In genomic region chr3:107523361-107524213, GRCh38 we compare ENCODE assay signal across 8 cellular contexts. TPM values are rescaled to one million over a fixed set of nuclear protein-coding genes. Genes with fewer than 3 reads are reported as not detected.
A peak's percentile ranks its signal among the peaks of the same experiment; 100 is the strongest.
DNase-seq lines count a peak whose midpoint lies in the region; ATAC-seq and TF ChIP-seq lines count a peak whose summit lies in the region.

No MANE protein-coding gene starts in this region.

- H3K4me3 ChIP-seq in effector memory CD4-positive, alpha-beta T cell (ENCODE audit: insufficient read depth, low read depth, low read length, poor library complexity, severe bottlenecking) = peak overlapping the region; percentile 98
- peak overlapping the region; percentile 81 for H3K4me3 ChIP-seq in lung

- WGBS in lung, 2 donors = 0 to 1% methylated on average over 33 to 54 of the region's 54 CpGs

- peaks cover 21% of the 10 kb centered on the region for H3K4me1 Mint-ChIP-seq in activated CD4-positive, alpha-beta memory T cell treated with anti-CD3 and anti-CD28 coated beads, Interleukin-2, amount 10 ng/mL, durations not matched to agents 7 days and 5 days

- no peaks in the 10 kb centered on the region for H3K36me3 ChIP-seq in effector memory CD4-positive, alpha-beta T cell (ENCODE audit: control insufficient read depth, insufficient read depth, low read length)
- no peaks in the 10 kb centered on the region for H3K36me3 ChIP-seq in lung (ENCODE audit: control insufficient read depth in 2 of 2, insufficient read depth in 2 of 2, low read length in 2 of 2)

- TF ChIP-seq POLR2A in GM18505 (IDR thresholded peaks at IDR 0.05; ENCODE audit: borderline replicate concordance, extremely low read depth, insufficient read depth, insufficient read length) = peak; percentile 35

- H3K27me3 Mint-ChIP-seq in activated CD4-positive, alpha-beta memory T cell treated with anti-CD3 and anti-CD28 coated beads, Interleukin-2, amount 10 ng/mL, durations not matched to agents 7 days and 5 days = no peaks in the 10 kb centered on the region

- POLR2A ChIA-PET in activated CD4-positive, alpha-beta memory T cell treated with anti-CD3 and anti-CD28 coated beads, Interleukin-2, amount 10 ng/mL, durations not matched to agents 7 days and 5 days (lab: Charles Lee) = interaction anchor here (0.6 to 2.1 kb wide), 9 partner anchors 8 to 699 kb away, joined by 3 to 18 read pairs (median 4); partner anchors contain the start of gene IFT57

- H3K36me3 Mint-ChIP-seq in activated CD4-positive, alpha-beta memory T cell treated with anti-CD3 and anti-CD28 coated beads, Interleukin-2, amount 10 ng/mL, durations not matched to agents 7 days and 5 days (ENCODE audit: low read depth) = peaks cover 18% of the 10 kb centered on the region

- peak overlapping the region; percentile 97 for H3K4me3 Mint-ChIP-seq in activated CD4-positive, alpha-beta memory T cell treated with anti-CD3 and anti-CD28 coated beads, Interleukin-2, amount 10 ng/mL, durations not matched to agents 7 days and 5 days

- DNase-seq in A172 (ENCODE audit: low spot score) = peak; percentile 29
- DNase-seq in NCI-H226 = peak; percentile 17
- DNase-seq in activated CD4-positive, alpha-beta memory T cell treated with anti-CD3 and anti-CD28 coated beads, Interleukin-2, amount 10 ng/mL, durations not matched to agents 7 days and 5 days = peak; percentile 52
- DNase-seq in effector memory CD4-positive, alpha-beta T cell = peak; percentile 19 to 39 (median 37)
- peak; percentile 55 for DNase-seq in lung (ENCODE audit: low spot score)
- DNase-seq in stimulated activated CD8-positive, alpha-beta memory T cell treated with anti-CD3 and anti-CD28 coated beads, Interleukin-12 subunit alpha, Interleukin-12 subunit beta, amount 100 ng/mL, for 4 hours (ENCODE audit: low read depth) = peak; percentile 38

- no peak for TF ChIP-seq CTCF in lung (IDR thresholded peaks at IDR 0.05; ENCODE audit: control extremely low read depth, extremely low read depth)

- CTCF ChIA-PET in activated CD4-positive, alpha-beta memory T cell treated with anti-CD3 and anti-CD28 coated beads, Interleukin-2, amount 10 ng/mL, durations not matched to agents 7 days and 5 days (lab: Charles Lee) = interaction anchor here (1.0 kb wide), 1 partner anchor 93 kb away, joined by 8 read pairs; no protein-coding TSS in a partner anchor

- H3K27ac Mint-ChIP-seq in activated CD4-positive, alpha-beta memory T cell treated with anti-CD3 and anti-CD28 coated beads, Interleukin-2, amount 10 ng/mL, durations not matched to agents 7 days and 5 days = peak overlapping the region; percentile 97

- H3K9me3 Mint-ChIP-seq in activated CD4-positive, alpha-beta memory T cell treated with anti-CD3 and anti-CD28 coated beads, Interleukin-2, amount 10 ng/mL, durations not matched to agents 7 days and 5 days = no peaks in the 10 kb centered on the region

- no peaks in the 10 kb centered on the region for H3K4me1 ChIP-seq in effector memory CD4-positive, alpha-beta T cell (ENCODE audit: control insufficient read depth, insufficient read depth, low read length, poor library complexity, severe bottlenecking)
- H3K4me1 ChIP-seq in lung (ENCODE audit: control insufficient read depth in 2 of 2, insufficient read depth in 2 of 2, low read length in 2 of 2) = peaks cover 0 to 4% of the 10 kb centered on the region in 2 donors

- ATAC-seq in GM18505 (IDR thresholded peaks at IDR 0.05; ENCODE audit: unreplicated experiment) = peak; percentile 34
- ATAC-seq in HG02970 (IDR thresholded peaks at IDR 0.05; ENCODE audit: low FRiP score, unreplicated experiment) = peak; percentile 31
- peak; percentile 58 for ATAC-seq in lung (ENCODE audit: insufficient read depth, low FRiP score)

- no peaks in the 10 kb centered on the region for H3K27me3 ChIP-seq in effector memory CD4-positive, alpha-beta T cell (replicated peaks; ENCODE audit: control insufficient read depth, insufficient read depth, low read length, poor library complexity, severe bottlenecking)
- no peaks in the 10 kb centered on the region for H3K27me3 ChIP-seq in lung (ENCODE audit: control insufficient read depth, insufficient read depth)

- H3K27ac ChIP-seq in effector memory CD4-positive, alpha-beta T cell (ENCODE audit: insufficient read depth, low read length, poor library complexity, severe bottlenecking) = peak overlapping the region; percentile 83
- peak overlapping the region; percentile 90 to 92 for H3K27ac ChIP-seq in lung (ENCODE audit: low read depth in 1 of 2, low read length in 1 of 2)

- H3K9me3 ChIP-seq in effector memory CD4-positive, alpha-beta T cell (ENCODE audit: control insufficient read depth, low read length) = no peaks in the 10 kb centered on the region
- H3K9me3 ChIP-seq in lung (ENCODE audit: control insufficient read depth in 2 of 2, insufficient read depth in 1 of 2, low read length in 1 of 2) = no peaks in the 10 kb centered on the region

RNA-seq across cellular contexts. Expression of gene BBX, which starts 0.8 kb away (rescaled TPM):
- 33.8 and 63.2 TPM in 2 replicates for total RNA-seq in A172 (2014; rRNA removed; shearing (Covaris generic))
- total RNA-seq in activated CD4-positive, alpha-beta memory T cell treated with anti-CD3 and anti-CD28 coated beads, Interleukin-2, amount 10 ng/mL, durations not matched to agents 7 days and 5 days = 10 to 100 TPM; 38.9 to 42.4 TPM
- 10 to 100 TPM; 40.1 to 93.3 TPM for total RNA-seq in lung
- polyA plus RNA-seq in lung = 10 to 100 TPM in 1 of 2 donors, 1 to 10 TPM in 1; 6.3 to 10.0 TPM

Comparison
In these comparisons a context has a peak if more than half of its experiments do, and no peak if none do; other contexts are left out.
1. Peak in every context shown above with its lines: DNase-seq, ATAC-seq, H3K4me3 ChIP-seq and H3K27ac ChIP-seq.